In genomic region chr6:22106445-22106844, GRCh38 we compare ENCODE assay signal across 25 cellular contexts.
"Had no signal": no experiment of that assay in that cellular context is flagged by ENCODE, and none has a peak within 500 bp of the region (broad histone marks: within the 10 kb centered on the region; RNA-seq: fewer than 3 reads in every experiment).

No MANE protein-coding gene starts in this region.

- H3K9me3 Mint-ChIP-seq: activated CD4-positive, alpha-beta memory T cell treated with anti-CD3 and anti-CD28 coated beads, Interleukin-2, amount 10 ng/mL, durations not matched to agents 7 days and 5 days; activated naive CD4-positive, alpha-beta T cell treated with anti-CD3 and anti-CD28 coated beads, Interleukin-2, amount 10 ng/mL, durations not matched to agents 7 days and 5 days had no signal

- H3K36me3 Mint-ChIP-seq: activated naive CD4-positive, alpha-beta T cell treated with anti-CD3 and anti-CD28 coated beads, Interleukin-2, amount 10 ng/mL, durations not matched to agents 7 days and 5 days; T-cell had no signal

- DNase-seq: activated CD4-positive, alpha-beta memory T cell treated with anti-CD3 and anti-CD28 coated beads, Interleukin-2, amount 10 ng/mL, durations not matched to agents 7 days and 5 days; activated CD4-positive, alpha-beta T cell treated with anti-CD3 and anti-CD28 coated beads for 36 hours; activated CD4-positive, alpha-beta T cell treated with anti-CD3 and anti-CD28 coated beads, Interleukin-2, amount 50 U/mL, for 1 hour; activated gamma-delta T cell treated with Interleukin-2 at 50 U/mL for 16 hours; activated naive CD4-positive, alpha-beta T cell treated with anti-CD3 and anti-CD28 coated beads, Interleukin-2, amount 10 ng/mL, durations not matched to agents 7 days and 5 days; activated naive CD8-positive, alpha-beta T cell treated with anti-CD3 and anti-CD28 coated beads for 36 hours; activated T-cell treated with anti-CD3 and anti-CD28 coated beads for 4 hours; activated T-cell treated with anti-CD3 and anti-CD28 coated beads, Interleukin-2, amount 50 U/mL, for 48 hours; adrenal gland; anterior cingulate cortex; caudate nucleus; cortex of kidney; NCI-H1092; NCI-H2029 treated with DMSO at 0.1 percent for 48 hours; NCI-H524 treated with DMSO at 0.1 percent for 48 hours; NCI-H774; NK-92 treated with Interleukin-12 subunit alpha and Interleukin-12 subunit beta, amount 100 ng/mL, for 24 hours; OCI-M1; Peyer's patch; SHP77 treated with DMSO at 0.1 percent for 48 hours; T-cell; T-helper 2 cell; T1000; WERI-Rb-1 had no signal

- H3K4me3 Mint-ChIP-seq: activated CD4-positive, alpha-beta memory T cell treated with anti-CD3 and anti-CD28 coated beads, Interleukin-2, amount 10 ng/mL, durations not matched to agents 7 days and 5 days; activated CD4-positive, alpha-beta T cell treated with anti-CD3 and anti-CD28 coated beads for 36 hours; activated naive CD4-positive, alpha-beta T cell treated with anti-CD3 and anti-CD28 coated beads, Interleukin-2, amount 10 ng/mL, durations not matched to agents 7 days and 5 days; activated naive CD8-positive, alpha-beta T cell treated with anti-CD3 and anti-CD28 coated beads for 36 hours; T-cell had no signal

- ATAC-seq: activated CD4-positive, alpha-beta T cell treated with anti-CD3 and anti-CD28 coated beads for 36 hours; T-cell had no signal

- H3K27me3 Mint-ChIP-seq: activated CD4-positive, alpha-beta memory T cell treated with anti-CD3 and anti-CD28 coated beads, Interleukin-2, amount 10 ng/mL, durations not matched to agents 7 days and 5 days; activated naive CD4-positive, alpha-beta T cell treated with anti-CD3 and anti-CD28 coated beads, Interleukin-2, amount 10 ng/mL, durations not matched to agents 7 days and 5 days; activated naive CD8-positive, alpha-beta T cell treated with anti-CD3 and anti-CD28 coated beads for 36 hours; T-cell had no signal

- H3K27ac Mint-ChIP-seq: activated CD4-positive, alpha-beta memory T cell treated with anti-CD3 and anti-CD28 coated beads, Interleukin-2, amount 10 ng/mL, durations not matched to agents 7 days and 5 days; activated CD4-positive, alpha-beta T cell treated with anti-CD3 and anti-CD28 coated beads for 36 hours; activated naive CD4-positive, alpha-beta T cell treated with anti-CD3 and anti-CD28 coated beads, Interleukin-2, amount 10 ng/mL, durations not matched to agents 7 days and 5 days; activated naive CD8-positive, alpha-beta T cell treated with anti-CD3 and anti-CD28 coated beads for 36 hours; activated T-helper 2 cell treated with anti-CD3 and anti-CD28 coated beads, Interferon-gamma antibody, Interleukin-2, Interleukin-4, amounts not matched to agents 10 μg/mL and 5 μg/mL and 100 μg/mL, durations not matched to agents 14 hours and 24 hours and 36 hours; T-cell had no signal

- H3K4me1 Mint-ChIP-seq: activated CD4-positive, alpha-beta memory T cell treated with anti-CD3 and anti-CD28 coated beads, Interleukin-2, amount 10 ng/mL, durations not matched to agents 7 days and 5 days; activated naive CD4-positive, alpha-beta T cell treated with anti-CD3 and anti-CD28 coated beads, Interleukin-2, amount 10 ng/mL, durations not matched to agents 7 days and 5 days; T-cell had no signal
